Comparison of ENCODE assay signal across 18 cellular contexts in genomic region chr10:35959103-35959740, GRCh38.
"Had no signal": no experiment of that assay in that cellular context is flagged by ENCODE, and none has a peak within 500 bp of the region (broad histone marks: within the 10 kb centered on the region; RNA-seq: fewer than 3 reads in every experiment).

No MANE protein-coding gene starts in this region.

- H3K4me1 Mint-ChIP-seq: activated naive CD8-positive, alpha-beta T cell treated with anti-CD3 and anti-CD28 coated beads for 36 hours; natural killer cell; stimulated activated naive CD8-positive, alpha-beta T cell treated with anti-CD3 and anti-CD28 coated beads, Interleukin-15, amount 100 ng/mL, for 72 hours had no signal

- H3K27ac ChIP-seq: breast epithelium, esophagus squamous epithelium, gastrocnemius medialis, lower lobe of right lung, testis had no signal

- H3K4me3 Mint-ChIP-seq: activated naive CD8-positive, alpha-beta T cell treated with anti-CD3 and anti-CD28 coated beads for 36 hours; activated T-cell treated with anti-CD3 and anti-CD28 coated beads, Interleukin-2, amount 50 U/mL, for 4 hours; natural killer cell; stimulated activated naive CD8-positive, alpha-beta T cell treated with anti-CD3 and anti-CD28 coated beads, Interleukin-15, amount 100 ng/mL, for 72 hours; T-helper 2 cell treated with Interferon-gamma antibody and Interleukin-4, amounts not matched to agents 5 μg/mL and 100 μg/mL, for 36 hours had no signal

- H3K4me1 ChIP-seq: breast epithelium, esophagus squamous epithelium, gastrocnemius medialis, testis had no signal

- H3K4me3 ChIP-seq: esophagus squamous epithelium, gastrocnemius medialis, lower lobe of right lung, testis had no signal

- H3K36me3 Mint-ChIP-seq: activated naive CD8-positive, alpha-beta T cell treated with anti-CD3 and anti-CD28 coated beads for 36 hours; natural killer cell had no signal

- H3K27me3 ChIP-seq: breast epithelium, esophagus squamous epithelium, gastrocnemius medialis, testis had no signal

- H3K27ac Mint-ChIP-seq: activated naive CD8-positive, alpha-beta T cell treated with anti-CD3 and anti-CD28 coated beads for 36 hours; natural killer cell; stimulated activated naive CD8-positive, alpha-beta T cell treated with anti-CD3 and anti-CD28 coated beads, Interleukin-15, amount 100 ng/mL, for 72 hours; T-helper 2 cell treated with Interferon-gamma antibody and Interleukin-4, amounts not matched to agents 5 μg/mL and 100 μg/mL, for 36 hours had no signal

- H3K36me3 ChIP-seq: breast epithelium, esophagus squamous epithelium, gastrocnemius medialis, lower lobe of right lung had no signal

- DNase-seq: activated CD4-positive, alpha-beta T cell treated with anti-CD3 and anti-CD28 coated beads, Interleukin-2, amount 50 U/mL, for 48 hours; activated effector memory CD4-positive, alpha-beta T cell treated with anti-CD3 and anti-CD28 coated beads, Interleukin-2, amount 50 U/mL, for 16 hours; activated naive CD8-positive, alpha-beta T cell treated with anti-CD3 and anti-CD28 coated beads for 36 hours; activated T-cell treated with anti-CD3 and anti-CD28 coated beads, Interleukin-2, amount 50 U/mL, for 4 hours; anterior cingulate cortex; esophagus squamous epithelium; gastrocnemius medialis; kidney glomerular epithelial cell; lower lobe of right lung; natural killer cell; stimulated activated CD4-positive, alpha-beta T cell treated with anti-CD3 and anti-CD28 coated beads, Interleukin-15, amount 100 ng/mL, for 24 hours; stimulated activated CD4-positive, alpha-beta T cell treated with anti-CD3 and anti-CD28 coated beads, Interleukin-4, amount 100 ng/mL, for 4 hours; stimulated activated naive CD8-positive, alpha-beta T cell treated with anti-CD3 and anti-CD28 coated beads, Interleukin-15, amount 100 ng/mL, for 72 hours; SW 1271; testis had no signal

- H3K27me3 Mint-ChIP-seq: stimulated activated naive CD8-positive, alpha-beta T cell treated with anti-CD3 and anti-CD28 coated beads, Interleukin-15, amount 100 ng/mL, for 72 hours had no signal

- ATAC-seq: activated CD4-positive, CD25-positive, alpha-beta regulatory T cell treated with anti-CD3 and anti-CD28 coated beads, Interleukin-2, amount 50 U/mL, for 24 hours; activated T-cell treated with anti-CD3 and anti-CD28 coated beads, Interleukin-2, amount 50 U/mL, for 4 hours; gastrocnemius medialis; lower lobe of right lung; natural killer cell; stimulated activated naive CD8-positive, alpha-beta T cell treated with anti-CD3 and anti-CD28 coated beads, Interleukin-15, amount 100 ng/mL, for 72 hours had no signal

- H3K9me3 ChIP-seq: breast epithelium, esophagus squamous epithelium, gastrocnemius medialis, lower lobe of right lung, testis had no signal

- H3K9me3 Mint-ChIP-seq: activated naive CD8-positive, alpha-beta T cell treated with anti-CD3 and anti-CD28 coated beads for 36 hours had no signal
